In genomic region chr7:129188372-129188891, GRCh38 we compare ENCODE assay signal across 8 cellular contexts. TPM values are rescaled to one million over a fixed set of nuclear protein-coding genes. Genes with fewer than 3 reads are reported as not detected.
A peak's percentile ranks its signal among the peaks of the same experiment; 100 is the strongest.
DNase-seq lines count a peak whose midpoint lies in the region; ATAC-seq, FAIRE-seq and TF ChIP-seq lines count a peak whose summit lies in the region.

Gene SMO, plus strand, starts transcription at chr7:129188633. Its CDS starts 519 bp downstream, at chr7:129189152.

- peak within 1 kb of the TSS; percentile 86 for H3K4me3 ChIP-seq in left ventricle myocardium inferior

- peaks cover 3% of the 10 kb centered on the region for H3K27me3 Mint-ChIP-seq in progenitor cell of endocrine pancreas

- no peak for ATAC-seq in GM21717 (IDR thresholded peaks at IDR 0.05; ENCODE audit: unreplicated experiment)

- peak within 1 kb of the TSS; percentile 95 for H3K27ac Mint-ChIP-seq in progenitor cell of endocrine pancreas

- no peak for FAIRE-seq in HTR-8/SVneo (lab: Jason Lieb, UNC)

- H3K4me1 ChIP-seq in left ventricle myocardium inferior = peaks cover 28% of the 10 kb centered on the region

- H3K36me3 Mint-ChIP-seq in progenitor cell of endocrine pancreas (ENCODE audit: insufficient read depth) = peaks cover 7% of the 10 kb centered on the region

- peaks cover 29% of the 10 kb centered on the region for H3K4me1 Mint-ChIP-seq in progenitor cell of endocrine pancreas (ENCODE audit: low read depth)

- DNase-seq in EH (ENCODE audit: low read depth) (peak; percentile 55), HTR-8/SVneo (ENCODE audit: insufficient read length, low spot score) (peak; percentile 69), left ventricle myocardium inferior (peak; percentile 46), progenitor cell of endocrine pancreas (ENCODE audit: low spot score, unreplicated experiment) (peak; percentile 83), kidney glomerular epithelial cell (lab: John Stamatoyannopoulos, UW) (no peak), GOT3 (lab: John Stamatoyannopoulos, UW) (no peak)
- DNase-seq in activated naive CD4-positive, alpha-beta T cell treated with anti-CD3 and anti-CD28 coated beads, Interleukin-2, amount 50 U/mL, for 16 hours = peak; percentile 33

- no peaks in the 10 kb centered on the region for H3K36me3 ChIP-seq in left ventricle myocardium inferior

- H3K9me3 Mint-ChIP-seq in progenitor cell of endocrine pancreas (ENCODE audit: low read depth) = no peaks in the 10 kb centered on the region

- peaks cover 21% of the 10 kb centered on the region for H3K27me3 ChIP-seq in left ventricle myocardium inferior (ENCODE audit: low read depth)

- peak within 1 kb of the TSS; percentile 95 for H3K4me3 Mint-ChIP-seq in progenitor cell of endocrine pancreas (ENCODE audit: low read depth)

- TF ChIP-seq CTCF in left ventricle myocardium inferior (IDR thresholded peaks at IDR 0.05; ENCODE audit: borderline replicate concordance) (no peak), progenitor cell of endocrine pancreas (IDR thresholded peaks at IDR 0.05; ENCODE audit: unreplicated experiment) (no peak)

- intact Hi-C loops in left ventricle myocardium inferior (cut with micrococcal nuclease) = no loop called here

- H3K27ac ChIP-seq in left ventricle myocardium inferior (replicated peaks) = no peak within 1 kb of the TSS

- no peaks in the 10 kb centered on the region for H3K9me3 ChIP-seq in left ventricle myocardium inferior (replicated peaks)

RNA-seq across cellular contexts. Expression of gene SMO, which starts in this region (rescaled TPM):
- total RNA-seq in left ventricle myocardium inferior = 4.6 TPM
- 103 and 104 TPM in 2 replicates for total RNA-seq in progenitor cell of endocrine pancreas

Comparison
In these comparisons a context has a peak if more than half of its experiments do, and no peak if none do; other contexts are left out.
1. RNA of gene SMO (total RNA-seq): 103 to 104 TPM in progenitor cell of endocrine pancreas; 4.6 TPM in left ventricle myocardium inferior (single experiment); every median in the first group is over 10 times any median in the second.
2. DNase-seq: peak in EH (single experiment), HTR-8/SVneo (single experiment), activated naive CD4-positive, alpha-beta T cell treated with anti-CD3 and anti-CD28 coated beads, Interleukin-2, amount 50 U/mL, for 16 hours (single experiment), left ventricle myocardium inferior (single experiment) and progenitor cell of endocrine pancreas (single experiment); none in kidney glomerular epithelial cell (single experiment) and GOT3 (single experiment).